ENCODE assay signal across 7 cellular contexts in the genomic region with DNA sequence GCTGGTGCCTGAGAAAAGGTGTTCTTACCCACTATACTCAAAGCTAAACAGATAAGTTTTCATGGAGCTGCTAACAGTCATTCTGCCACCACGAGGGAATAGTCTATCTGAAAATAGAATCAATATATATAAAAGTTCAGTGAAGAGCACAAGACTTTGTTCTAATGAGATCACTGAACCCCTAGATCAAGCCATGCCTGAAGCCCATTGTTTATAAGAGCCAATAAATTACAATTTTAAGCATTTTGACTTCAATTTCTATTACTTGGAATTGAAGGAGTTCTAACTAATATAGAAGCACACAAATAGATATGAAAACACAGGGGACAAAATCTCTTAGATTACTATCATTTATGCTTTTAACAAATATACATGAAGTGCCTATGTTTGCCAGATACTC.
"Had no signal": no experiment of that assay in that cellular context is flagged by ENCODE, and none has a peak within 500 bp of the region (broad histone marks: within the 10 kb centered on the region; RNA-seq: fewer than 3 reads in every experiment).

No MANE protein-coding gene starts in this region.

- H3K4me3 ChIP-seq: K562 had no signal

- H3K27ac ChIP-seq: HL-60, KMS-11 had no signal

- FAIRE-seq: HTR-8/SVneo, K562 had no signal

- H3K9ac ChIP-seq: KMS-11 had no signal

- ATAC-seq: K562 had no signal

- H3K4me2 ChIP-seq: KMS-11 had no signal

- DNase-seq: IMR-90, KBM-7, KG1 had no signal
